In genomic region chrX:109952050-109952449, GRCh38 we compare ENCODE assay signal across 1 cellular context.
TF ChIP-seq lines count a peak whose summit lies in the region.

No MANE protein-coding gene starts in this region.

TF ChIP-seq in HCT116, 20 proteins besides CTCF, POLR2A, EP300 and RAD21 (continued from another document):
- TF ChIP-seq, protein P1, sequence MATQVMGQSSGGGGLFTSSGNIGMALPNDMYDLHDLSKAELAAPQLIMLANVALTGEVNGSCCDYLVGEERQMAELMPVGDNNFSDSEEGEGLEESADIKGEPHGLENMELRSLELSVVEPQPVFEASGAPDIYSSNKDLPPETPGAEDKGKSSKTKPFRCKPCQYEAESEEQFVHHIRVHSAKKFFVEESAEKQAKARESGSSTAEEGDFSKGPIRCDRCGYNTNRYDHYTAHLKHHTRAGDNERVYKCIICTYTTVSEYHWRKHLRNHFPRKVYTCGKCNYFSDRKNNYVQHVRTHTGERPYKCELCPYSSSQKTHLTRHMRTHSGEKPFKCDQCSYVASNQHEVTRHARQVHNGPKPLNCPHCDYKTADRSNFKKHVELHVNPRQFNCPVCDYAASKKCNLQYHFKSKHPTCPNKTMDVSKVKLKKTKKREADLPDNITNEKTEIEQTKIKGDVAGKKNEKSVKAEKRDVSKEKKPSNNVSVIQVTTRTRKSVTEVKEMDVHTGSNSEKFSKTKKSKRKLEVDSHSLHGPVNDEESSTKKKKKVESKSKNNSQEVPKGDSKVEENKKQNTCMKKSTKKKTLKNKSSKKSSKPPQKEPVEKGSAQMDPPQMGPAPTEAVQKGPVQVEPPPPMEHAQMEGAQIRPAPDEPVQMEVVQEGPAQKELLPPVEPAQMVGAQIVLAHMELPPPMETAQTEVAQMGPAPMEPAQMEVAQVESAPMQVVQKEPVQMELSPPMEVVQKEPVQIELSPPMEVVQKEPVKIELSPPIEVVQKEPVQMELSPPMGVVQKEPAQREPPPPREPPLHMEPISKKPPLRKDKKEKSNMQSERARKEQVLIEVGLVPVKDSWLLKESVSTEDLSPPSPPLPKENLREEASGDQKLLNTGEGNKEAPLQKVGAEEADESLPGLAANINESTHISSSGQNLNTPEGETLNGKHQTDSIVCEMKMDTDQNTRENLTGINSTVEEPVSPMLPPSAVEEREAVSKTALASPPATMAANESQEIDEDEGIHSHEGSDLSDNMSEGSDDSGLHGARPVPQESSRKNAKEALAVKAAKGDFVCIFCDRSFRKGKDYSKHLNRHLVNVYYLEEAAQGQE (IDR thresholded peaks at IDR 0.05; ENCODE audit: low read depth): no peak
- TF ChIP-seq EGR1 (IDR thresholded peaks at IDR 0.05; ENCODE audit: low read depth): no peak
- TF ChIP-seq SIN3A (IDR thresholded peaks at IDR 0.05; ENCODE audit: low read depth): no peak
- TF ChIP-seq EZH2phosphoT487 (IDR thresholded peaks at IDR 0.05; ENCODE audit: borderline replicate concordance): no peak
- TF ChIP-seq CBX3 (IDR thresholded peaks at IDR 0.05; ENCODE audit: low read depth): no peak
- TF ChIP-seq EZH2 (IDR thresholded peaks at IDR 0.05): no peak
- no peak for TF ChIP-seq ZFX (IDR thresholded peaks at IDR 0.05)
- no peak for TF ChIP-seq POLR2AphosphoS5 (IDR thresholded peaks at IDR 0.05; ENCODE audit: low read depth, low read length)
- TF ChIP-seq YY1 (IDR thresholded peaks at IDR 0.05; ENCODE audit: extremely low read depth, insufficient replicate concordance, low read depth, low read length): no peak
- no peak for TF ChIP-seq ZBTB33 (IDR thresholded peaks at IDR 0.05; ENCODE audit: extremely low read depth, insufficient replicate concordance, low read length)
- TF ChIP-seq SP1 (IDR thresholded peaks at IDR 0.05; ENCODE audit: low read depth): no peak
- TF ChIP-seq, protein P2, sequence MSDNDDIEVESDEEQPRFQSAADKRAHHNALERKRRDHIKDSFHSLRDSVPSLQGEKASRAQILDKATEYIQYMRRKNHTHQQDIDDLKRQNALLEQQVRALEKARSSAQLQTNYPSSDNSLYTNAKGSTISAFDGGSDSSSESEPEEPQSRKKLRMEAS (IDR thresholded peaks at IDR 0.05): no peak
- TF ChIP-seq FOSL1 (IDR thresholded peaks at IDR 0.05; ENCODE audit: low read depth): no peak
